In the genomic region with DNA sequence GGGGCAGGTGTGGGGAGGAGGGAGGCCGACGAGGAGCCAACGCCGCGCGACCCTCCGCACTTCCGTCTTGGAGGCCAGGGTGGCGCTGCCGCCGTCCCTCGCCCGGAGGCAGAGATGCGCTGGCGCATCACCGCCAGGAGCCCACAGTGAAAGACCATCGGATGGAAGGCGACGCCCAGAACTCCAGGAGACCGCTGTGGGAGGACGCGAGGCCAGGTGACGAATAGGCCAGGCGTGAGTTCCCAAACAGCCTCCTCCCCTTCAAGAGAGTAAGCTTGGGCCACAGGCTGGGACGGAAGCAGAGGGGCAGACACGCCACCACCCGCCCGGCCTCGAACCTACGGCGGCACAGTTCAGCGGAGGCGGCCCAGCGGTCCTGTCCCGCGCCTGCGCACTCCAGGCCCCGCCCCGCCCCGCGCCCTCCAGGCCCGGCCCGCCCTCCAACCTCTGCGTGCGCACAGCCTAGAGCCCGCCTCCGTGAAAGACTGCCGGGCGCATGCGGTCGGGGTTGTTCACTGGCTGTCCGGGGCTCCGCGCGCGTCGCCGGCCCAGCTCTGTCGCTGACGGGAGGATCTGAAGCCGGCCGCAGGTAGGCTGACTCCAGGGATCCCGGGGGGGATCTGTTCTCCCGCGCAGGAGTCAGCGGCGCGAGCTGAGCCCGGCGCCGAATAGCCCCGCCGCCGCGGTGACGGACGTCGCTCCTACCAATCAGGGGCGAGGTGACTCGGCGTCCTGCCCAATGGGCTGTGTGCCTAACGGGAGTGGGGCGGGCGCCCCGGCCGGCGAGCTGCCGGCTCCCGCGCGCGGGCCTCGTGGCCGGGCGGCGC, we compare ENCODE assay signal across 1 cellular context.
TF ChIP-seq lines count a peak whose summit lies in the region.

A gene with protein sequence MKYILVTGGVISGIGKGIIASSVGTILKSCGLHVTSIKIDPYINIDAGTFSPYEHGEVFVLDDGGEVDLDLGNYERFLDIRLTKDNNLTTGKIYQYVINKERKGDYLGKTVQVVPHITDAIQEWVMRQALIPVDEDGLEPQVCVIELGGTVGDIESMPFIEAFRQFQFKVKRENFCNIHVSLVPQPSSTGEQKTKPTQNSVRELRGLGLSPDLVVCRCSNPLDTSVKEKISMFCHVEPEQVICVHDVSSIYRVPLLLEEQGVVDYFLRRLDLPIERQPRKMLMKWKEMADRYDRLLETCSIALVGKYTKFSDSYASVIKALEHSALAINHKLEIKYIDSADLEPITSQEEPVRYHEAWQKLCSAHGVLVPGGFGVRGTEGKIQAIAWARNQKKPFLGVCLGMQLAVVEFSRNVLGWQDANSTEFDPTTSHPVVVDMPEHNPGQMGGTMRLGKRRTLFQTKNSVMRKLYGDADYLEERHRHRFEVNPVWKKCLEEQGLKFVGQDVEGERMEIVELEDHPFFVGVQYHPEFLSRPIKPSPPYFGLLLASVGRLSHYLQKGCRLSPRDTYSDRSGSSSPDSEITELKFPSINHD (plus strand): TSS at position 456 of the 827 bp plus-strand sequence. CDS start 3,595 bp downstream, outside the sequence.

TF ChIP-seq in H1, 55 proteins besides CTCF, POLR2A, EP300 and RAD21 (continued from another document):
- TF ChIP-seq, protein P1, sequence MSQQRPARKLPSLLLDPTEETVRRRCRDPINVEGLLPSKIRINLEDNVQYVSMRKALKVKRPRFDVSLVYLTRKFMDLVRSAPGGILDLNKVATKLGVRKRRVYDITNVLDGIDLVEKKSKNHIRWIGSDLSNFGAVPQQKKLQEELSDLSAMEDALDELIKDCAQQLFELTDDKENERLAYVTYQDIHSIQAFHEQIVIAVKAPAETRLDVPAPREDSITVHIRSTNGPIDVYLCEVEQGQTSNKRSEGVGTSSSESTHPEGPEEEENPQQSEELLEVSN (IDR thresholded peaks at IDR 0.05): peak; percentile 85
- no peak for TF ChIP-seq ZNF274 (IDR thresholded peaks at IDR 0.05; ENCODE audit: borderline replicate concordance, extremely low read depth, low read length)
- no peak for TF ChIP-seq JUN (IDR thresholded peaks at IDR 0.05; ENCODE audit: low read depth, low read length)
- no peak for TF ChIP-seq FOSL1 (IDR thresholded peaks at IDR 0.05; ENCODE audit: insufficient read depth, low read depth, low read length)
- TF ChIP-seq YY1 (IDR thresholded peaks at IDR 0.05; ENCODE audit: low read depth, low read length): no peak
